Comparison of ENCODE assay signal across 1 cellular context in the genomic region with DNA sequence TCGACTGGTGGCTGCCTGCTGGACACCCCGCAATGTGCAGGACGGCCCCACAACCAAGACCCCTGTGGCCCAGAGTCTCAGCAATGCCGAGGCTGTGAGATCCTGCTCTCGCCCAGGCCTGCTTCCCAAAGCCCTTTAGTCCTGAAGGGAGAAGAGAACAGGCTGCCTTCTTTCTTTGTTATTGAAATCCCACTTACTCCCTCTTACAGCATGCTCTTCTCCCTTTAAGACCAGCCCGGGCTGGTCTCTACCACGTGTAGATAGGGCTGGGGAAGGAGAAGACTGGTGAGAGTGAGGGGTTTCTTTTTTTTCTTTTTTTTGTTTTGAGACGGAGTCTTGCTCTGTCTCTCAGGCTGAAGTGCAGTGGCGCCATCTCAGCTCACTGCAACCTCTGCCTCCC.
TF ChIP-seq lines count a peak whose summit lies in the region.

No MANE protein-coding gene starts in this region.

TF ChIP-seq in endothelial cell of umbilical vein, 7 proteins besides CTCF, POLR2A, EP300 and RAD21 (continued from another document):
- TF ChIP-seq MYC (IDR thresholded peaks at IDR 0.05; ENCODE audit: low read depth, low read length) (no peak), EZH2 (IDR thresholded peaks at IDR 0.05; ENCODE audit: borderline replicate concordance, low read depth, low read length, severe bottlenecking) (no peak)
